Comparison of ENCODE assay signal across 12 cellular contexts in the genomic region with DNA sequence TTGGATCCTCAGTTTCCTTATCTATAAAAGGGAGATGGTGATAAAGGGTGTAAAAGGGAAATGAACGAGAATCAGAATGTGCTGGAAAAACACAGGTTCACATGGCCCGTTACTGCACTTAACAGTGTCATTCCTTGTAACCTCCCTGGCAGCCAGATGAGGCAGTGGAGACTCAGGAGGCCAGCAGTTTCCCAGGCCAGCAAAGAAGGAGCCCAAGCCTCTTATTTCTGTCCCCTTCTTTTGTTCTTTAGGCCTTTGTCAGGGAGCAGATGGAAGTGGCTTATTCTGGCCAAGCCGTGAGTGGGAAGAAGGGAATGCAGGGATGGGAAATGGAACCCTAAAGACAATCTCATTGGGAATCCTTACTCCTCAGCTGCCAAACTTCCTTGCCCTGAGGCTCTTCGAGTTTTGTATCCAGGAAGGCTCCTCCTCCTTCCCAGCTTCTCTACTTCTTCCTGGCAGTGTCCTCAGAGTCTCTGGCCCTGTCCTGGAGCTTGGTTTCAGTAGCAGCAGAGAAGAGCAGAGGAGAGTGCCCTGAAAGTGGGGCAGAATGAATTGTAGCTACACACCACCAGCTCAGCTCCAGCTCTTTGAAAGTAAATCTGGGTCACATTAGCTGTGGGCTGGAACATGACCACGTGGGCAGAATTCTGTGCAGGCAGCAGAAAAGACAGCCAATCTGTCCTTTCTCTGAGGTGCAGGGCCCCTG.
DNase-seq lines count a peak whose midpoint lies in the region; ATAC-seq, FAIRE-seq and TF ChIP-seq lines count a peak whose summit lies in the region.
"Had no signal": no experiment of that assay in that cellular context is flagged by ENCODE, and none has a peak within 500 bp of the region (broad histone marks: within the 10 kb centered on the region; RNA-seq: fewer than 3 reads in every experiment).

No MANE protein-coding gene starts in this region.

- H3K27me3 ChIP-seq in ectodermal cell (ENCODE audit: control insufficient read depth, insufficient read depth, low read length, poor library complexity, severe bottlenecking) (no peaks in the 10 kb centered on the region), uterus (no peaks in the 10 kb centered on the region)

- no peak overlapping the region for H3K4me3 ChIP-seq in ectodermal cell (ENCODE audit: insufficient read depth, low read depth, low read length)
- no peak overlapping the region for H3K4me3 ChIP-seq in uterus
- H3K4me3 ChIP-seq: coronary artery, prostate gland had no signal

- TF ChIP-seq CTCF in uterus (IDR thresholded peaks at IDR 0.05) = no peak

- DNase-seq in NCI-H82 (lab: John Stamatoyannopoulos, UW) (peak; percentile 30), NCI-H82 treated with DMSO at 0.1 percent for 48 hours (lab: John Stamatoyannopoulos, UW; ENCODE audit: unreplicated experiment) (no peak), midbrain (lab: John Stamatoyannopoulos, UW) (peak; percentile 49), uterus (no peak), HTR-8/SVneo (ENCODE audit: insufficient read length, low spot score) (no peak)
- no peak for DNase-seq in effector CD8-positive, alpha-beta T cell (lab: John Stamatoyannopoulos, UW)
- DNase-seq: activated CD8-positive, alpha-beta memory T cell treated with anti-CD3 and anti-CD28 coated beads, Interleukin-2, amount 50 U/mL, for 4 hours; NCI-H446 treated with DMSO at 0.1 percent for 48 hours had no signal

- no peak for FAIRE-seq in HTR-8/SVneo (lab: Jason Lieb, UNC)

- H3K36me3 ChIP-seq in ectodermal cell (ENCODE audit: control insufficient read depth, insufficient read depth, low read length) (no peaks in the 10 kb centered on the region), uterus (no peaks in the 10 kb centered on the region)
- H3K36me3 ChIP-seq: prostate gland had no signal

- WGBS in ectodermal cell, 2 experiments = 63 to 68% methylated on average over 5 of the region's 5 CpGs

- intact Hi-C loops in uterus (cut with DNase I; ENCODE audit: low total_unique reads) = loop anchor here (10.0 kb wide), 1 partner anchor 455 kb away; no protein-coding TSS in a partner anchor

- TF ChIP-seq POLR2A in uterus (IDR thresholded peaks at IDR 0.05) = no peak

- H3K27ac ChIP-seq in ectodermal cell (ENCODE audit: insufficient read depth, low read depth, low read length, poor library complexity, severe bottlenecking) (peak overlapping the region; percentile 83), uterus (peak overlapping the region; percentile 17 to 49)
- H3K27ac ChIP-seq: prostate gland had no signal

- no peak for ATAC-seq in GM21576 (IDR thresholded peaks at IDR 0.05; ENCODE audit: unreplicated experiment)

- H3K9me3 ChIP-seq in ectodermal cell (ENCODE audit: control insufficient read depth, low read length) (no peaks in the 10 kb centered on the region), uterus (no peaks in the 10 kb centered on the region)
- H3K9me3 ChIP-seq: prostate gland had no signal

- H3K4me1 ChIP-seq in ectodermal cell (ENCODE audit: control insufficient read depth, insufficient read depth, low read length) (peaks cover 15% of the 10 kb centered on the region), uterus (no peaks in the 10 kb centered on the region)
- H3K4me1 ChIP-seq: prostate gland had no signal

Comparison
In these comparisons a context has a peak if more than half of its experiments do, and no peak if none do; other contexts are left out.
1. DNase-seq: peak in NCI-H82 (single experiment) and midbrain (single experiment); none in NCI-H82 treated with DMSO at 0.1 percent for 48 hours (single experiment), uterus (0 of 2), HTR-8/SVneo (single experiment) and effector CD8-positive, alpha-beta T cell (single experiment).